In the genomic region with DNA sequence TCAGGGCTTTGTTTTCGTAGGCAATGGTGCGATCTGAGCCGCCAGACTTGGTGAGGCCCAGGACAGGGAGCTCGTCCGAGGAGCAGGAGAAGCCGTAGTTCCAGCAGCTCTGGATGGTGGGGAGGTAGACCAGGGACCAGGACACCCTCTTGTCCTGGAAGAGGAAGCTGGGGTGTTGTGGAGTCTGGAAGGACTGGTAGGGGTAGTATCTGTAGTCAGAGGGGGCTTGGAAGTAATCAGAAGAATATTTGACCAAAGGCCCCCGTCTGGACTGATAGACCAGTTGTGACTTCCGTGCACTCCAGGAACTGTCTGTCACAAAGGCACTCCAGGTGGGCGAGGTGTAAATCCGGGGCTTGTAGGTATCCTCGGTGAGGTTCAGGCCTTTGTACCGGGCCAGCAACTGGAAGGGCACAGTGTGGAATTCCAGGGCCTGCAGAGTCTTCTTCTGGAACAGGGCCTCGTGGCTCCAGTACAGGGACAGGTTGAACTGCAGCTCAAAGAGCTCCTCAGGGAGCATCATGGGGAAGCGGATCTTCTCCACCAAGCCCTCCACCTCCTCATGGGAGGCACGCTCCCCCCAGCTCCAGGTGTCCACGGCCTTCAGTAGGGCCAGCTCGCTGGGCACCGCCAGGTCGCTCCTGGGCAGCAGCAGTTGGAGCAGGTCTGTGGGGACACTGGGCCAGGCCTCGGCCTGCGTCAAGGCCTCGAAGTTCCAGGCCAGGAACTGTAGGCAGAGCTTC, we compare ENCODE assay signal across 1 cellular context.
TF ChIP-seq lines count a peak whose summit lies in the region.

No MANE protein-coding gene starts in this region.

TF ChIP-seq in H1, 55 proteins besides CTCF, POLR2A, EP300 and RAD21:
- TF ChIP-seq GABPA (IDR thresholded peaks at IDR 0.05; ENCODE audit: borderline replicate concordance, insufficient read depth, low read length) (no peak), CREB1 (IDR thresholded peaks at IDR 0.05) (no peak), SP1 (IDR thresholded peaks at IDR 0.05; ENCODE audit: low read depth, low read length) (no peak), BACH1 (IDR thresholded peaks at IDR 0.05; ENCODE audit: low read length) (no peak), SIN3A (conservative IDR thresholded peaks at IDR 0.05 in 1 of 2, IDR thresholded peaks at IDR 0.05 in 1 of 2; ENCODE audit: low read depth in 1 of 2, low read length in 2 of 2) (no peak), SP4 (IDR thresholded peaks at IDR 0.05; ENCODE audit: low read length) (no peak), ATF2 (IDR thresholded peaks at IDR 0.05; ENCODE audit: low read length) (no peak), YY1 (IDR thresholded peaks at IDR 0.05; ENCODE audit: low read depth, low read length) (no peak), CHD2 (IDR thresholded peaks at IDR 0.05; ENCODE audit: low read length) (no peak), TAF7 (optimal IDR thresholded peaks at IDR 0.05; ENCODE audit: borderline replicate concordance, low read depth, low read length) (no peak), HDAC2 (IDR thresholded peaks at IDR 0.05; ENCODE audit: borderline replicate concordance in 1 of 2, low read depth in 2 of 2, low read length in 2 of 2) (no peak), BRCA1 (IDR thresholded peaks at IDR 0.05; ENCODE audit: low read depth, low read length) (no peak), SIX5 (IDR thresholded peaks at IDR 0.05; ENCODE audit: low read depth, low read length) (no peak), RFX5 (IDR thresholded peaks at IDR 0.05; ENCODE audit: borderline replicate concordance, low read depth, low read length) (no peak), SP2 (IDR thresholded peaks at IDR 0.05; ENCODE audit: low read length) (no peak), FOSL1 (IDR thresholded peaks at IDR 0.05; ENCODE audit: insufficient read depth, low read depth, low read length) (no peak), RNF2 (IDR thresholded peaks at IDR 0.05; ENCODE audit: borderline replicate concordance, low read depth, low read length, missing control alignments, poor library complexity, severe bottlenecking) (no peak), NRF1 (IDR thresholded peaks at IDR 0.05; ENCODE audit: low read depth, low read length) (no peak), CHD1 (IDR thresholded peaks at IDR 0.05; ENCODE audit: low read depth, low read length) (no peak)
- TF ChIP-seq, protein P1, sequence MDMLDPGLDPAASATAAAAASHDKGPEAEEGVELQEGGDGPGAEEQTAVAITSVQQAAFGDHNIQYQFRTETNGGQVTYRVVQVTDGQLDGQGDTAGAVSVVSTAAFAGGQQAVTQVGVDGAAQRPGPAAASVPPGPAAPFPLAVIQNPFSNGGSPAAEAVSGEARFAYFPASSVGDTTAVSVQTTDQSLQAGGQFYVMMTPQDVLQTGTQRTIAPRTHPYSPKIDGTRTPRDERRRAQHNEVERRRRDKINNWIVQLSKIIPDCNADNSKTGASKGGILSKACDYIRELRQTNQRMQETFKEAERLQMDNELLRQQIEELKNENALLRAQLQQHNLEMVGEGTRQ (IDR thresholded peaks at IDR 0.05; ENCODE audit: low read length) = no peak
